1 cellular context compared by ENCODE assay signal in genomic region chr3:36991147-36991546, GRCh38.
TF ChIP-seq lines count a peak whose summit lies in the region.

No MANE protein-coding gene starts in this region.

TF ChIP-seq in H1, 55 proteins besides CTCF, POLR2A, EP300 and RAD21:
- no peak for TF ChIP-seq KDM5A (IDR thresholded peaks at IDR 0.05; ENCODE audit: low read length)
- no peak for TF ChIP-seq ASH2L (IDR thresholded peaks at IDR 0.05; ENCODE audit: low read length)
- no peak for TF ChIP-seq SP1 (IDR thresholded peaks at IDR 0.05; ENCODE audit: low read depth, low read length)
- no peak for TF ChIP-seq GABPA (IDR thresholded peaks at IDR 0.05; ENCODE audit: borderline replicate concordance, insufficient read depth, low read length)
- no peak for TF ChIP-seq BCL11A (IDR thresholded peaks at IDR 0.05; ENCODE audit: low read depth in 2 of 2, low read length in 2 of 2)
- no peak for TF ChIP-seq SAP30 (IDR thresholded peaks at IDR 0.05; ENCODE audit: insufficient read depth, insufficient replicate concordance, low read length)
- no peak for TF ChIP-seq CHD1 (IDR thresholded peaks at IDR 0.05; ENCODE audit: low read depth, low read length)
- no peak for TF ChIP-seq E2F6 (IDR thresholded peaks at IDR 0.05)
- TF ChIP-seq, protein P1, sequence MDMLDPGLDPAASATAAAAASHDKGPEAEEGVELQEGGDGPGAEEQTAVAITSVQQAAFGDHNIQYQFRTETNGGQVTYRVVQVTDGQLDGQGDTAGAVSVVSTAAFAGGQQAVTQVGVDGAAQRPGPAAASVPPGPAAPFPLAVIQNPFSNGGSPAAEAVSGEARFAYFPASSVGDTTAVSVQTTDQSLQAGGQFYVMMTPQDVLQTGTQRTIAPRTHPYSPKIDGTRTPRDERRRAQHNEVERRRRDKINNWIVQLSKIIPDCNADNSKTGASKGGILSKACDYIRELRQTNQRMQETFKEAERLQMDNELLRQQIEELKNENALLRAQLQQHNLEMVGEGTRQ (IDR thresholded peaks at IDR 0.05; ENCODE audit: low read length) = no peak
- no peak for TF ChIP-seq CHD7 (IDR thresholded peaks at IDR 0.05; ENCODE audit: insufficient replicate concordance, low read length)
- no peak for TF ChIP-seq FOSL1 (IDR thresholded peaks at IDR 0.05; ENCODE audit: insufficient read depth, low read depth, low read length)
- no peak for TF ChIP-seq CTBP2 (IDR thresholded peaks at IDR 0.05; ENCODE audit: borderline replicate concordance, insufficient read depth, insufficient read length, low read length)
- TF ChIP-seq ZNF274 (IDR thresholded peaks at IDR 0.05; ENCODE audit: borderline replicate concordance, extremely low read depth, low read length) = no peak
- TF ChIP-seq SP2 (IDR thresholded peaks at IDR 0.05; ENCODE audit: low read length) = no peak
- no peak for TF ChIP-seq GTF2F1 (IDR thresholded peaks at IDR 0.05; ENCODE audit: borderline replicate concordance, low read depth, low read length)
- TF ChIP-seq CHD2 (IDR thresholded peaks at IDR 0.05; ENCODE audit: low read length) = no peak
- TF ChIP-seq, protein P2, sequence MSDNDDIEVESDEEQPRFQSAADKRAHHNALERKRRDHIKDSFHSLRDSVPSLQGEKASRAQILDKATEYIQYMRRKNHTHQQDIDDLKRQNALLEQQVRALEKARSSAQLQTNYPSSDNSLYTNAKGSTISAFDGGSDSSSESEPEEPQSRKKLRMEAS (IDR thresholded peaks at IDR 0.05) = no peak
- TF ChIP-seq TAF1 (IDR thresholded peaks at IDR 0.05; ENCODE audit: low read depth, low read length) = no peak
